9 cellular contexts compared by ENCODE assay signal in the genomic region with DNA sequence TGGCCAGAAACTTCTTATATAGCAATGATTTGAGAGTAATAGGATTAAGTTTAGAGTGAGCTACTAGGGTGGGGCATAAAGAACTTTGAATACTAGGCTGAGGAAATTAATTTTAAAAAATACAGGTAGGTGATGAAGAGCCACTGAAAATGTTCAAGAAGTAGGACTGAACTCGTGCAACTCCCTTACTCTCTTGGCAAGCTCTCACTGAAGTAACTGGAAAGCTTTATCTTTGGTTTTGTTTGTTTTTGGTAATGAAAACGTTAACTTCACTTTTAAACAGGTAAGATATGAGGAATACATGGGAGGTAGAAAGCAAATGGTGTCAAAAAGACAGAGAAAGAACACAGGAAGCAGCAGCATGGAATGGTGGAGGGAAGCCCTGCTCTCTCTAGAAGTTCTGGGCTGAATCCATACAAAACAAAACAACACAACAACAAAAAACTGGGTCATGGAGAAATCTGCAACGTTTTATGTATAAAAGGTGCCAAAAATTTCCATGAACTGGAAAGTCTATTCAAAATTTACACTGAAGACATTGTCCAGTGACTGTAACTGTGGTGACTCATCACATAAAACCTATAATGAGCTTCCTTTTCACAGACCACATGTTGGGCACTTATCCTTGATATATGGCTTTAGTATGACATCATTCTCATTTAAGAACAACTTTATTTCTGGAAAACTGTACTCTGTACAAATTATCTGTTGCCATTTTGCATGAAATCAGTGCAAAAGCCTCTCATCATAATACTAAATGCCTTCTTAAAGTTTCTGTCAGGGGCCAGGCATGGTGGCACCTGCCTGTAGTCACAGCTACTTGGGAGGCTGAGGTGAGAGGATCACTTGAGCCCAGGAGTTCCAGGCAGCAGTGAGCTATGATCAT.
DNase-seq lines count a peak whose midpoint lies in the region; ATAC-seq and TF ChIP-seq lines count a peak whose summit lies in the region.
"Had no signal": no experiment of that assay in that cellular context is flagged by ENCODE, and none has a peak within 500 bp of the region (broad histone marks: within the 10 kb centered on the region; RNA-seq: fewer than 3 reads in every experiment).

No MANE protein-coding gene starts in this region.

- H3K9me3 ChIP-seq in upper lobe of right lung (no peaks in the 10 kb centered on the region), gastrocnemius medialis (no peaks in the 10 kb centered on the region)

- intact Hi-C loops in upper lobe of right lung (cut with DNase I) (no loop called here), gastrocnemius medialis (cut with DNase I; ENCODE audit: low total_unique reads) (no loop called here)

- H3K36me3 ChIP-seq in upper lobe of right lung, result no peaks in the 10 kb centered on the region
- no peaks in the 10 kb centered on the region for H3K36me3 ChIP-seq in gastrocnemius medialis
- H3K36me3 ChIP-seq: cardiac muscle cell had no signal

- no peak overlapping the region for H3K27ac Mint-ChIP-seq in progenitor cell of endocrine pancreas

- H3K27me3 ChIP-seq in upper lobe of right lung (no peaks in the 10 kb centered on the region), gastrocnemius medialis (no peaks in the 10 kb centered on the region)
- H3K27me3 ChIP-seq: cardiac muscle cell had no signal

- ATAC-seq in GM21737 (IDR thresholded peaks at IDR 0.05; ENCODE audit: unreplicated experiment), result peak; percentile 48
- peak; percentile 34 for ATAC-seq in upper lobe of right lung
- ATAC-seq in gastrocnemius medialis, result no peak

- H3K4me1 Mint-ChIP-seq in progenitor cell of endocrine pancreas (ENCODE audit: low read depth), result peaks cover 5% of the 10 kb centered on the region

- TF ChIP-seq CTCF in AG09309 (IDR thresholded peaks at IDR 0.05; ENCODE audit: control insufficient read depth, insufficient read depth, low read depth, low read length, missing control alignments) (no peak), upper lobe of right lung (IDR thresholded peaks at IDR 0.05) (no peak), progenitor cell of endocrine pancreas (IDR thresholded peaks at IDR 0.05; ENCODE audit: unreplicated experiment) (no peak), gastrocnemius medialis (IDR thresholded peaks at IDR 0.05 in 4 of 5, conservative IDR thresholded peaks at IDR 0.05 in 1 of 5) (no peak)

- H3K36me3 Mint-ChIP-seq in progenitor cell of endocrine pancreas (ENCODE audit: insufficient read depth), result no peaks in the 10 kb centered on the region

- no peaks in the 10 kb centered on the region for H3K27me3 Mint-ChIP-seq in progenitor cell of endocrine pancreas

- H3K27ac ChIP-seq in epithelial cell of prostate (peak overlapping the region; percentile 16), upper lobe of right lung (no peak overlapping the region), gastrocnemius medialis (no peak overlapping the region)
- H3K27ac ChIP-seq: cardiac muscle cell had no signal

- in situ Hi-C loops in gastrocnemius medialis (cut with MboI; ENCODE audit: low sequenced_read_pairs in 4 of 4), result no loop called here

- H3K4me3 Mint-ChIP-seq in progenitor cell of endocrine pancreas (ENCODE audit: low read depth), result no peak overlapping the region

- H3K4me1 ChIP-seq in upper lobe of right lung (no peaks in the 10 kb centered on the region), gastrocnemius medialis (no peaks in the 10 kb centered on the region)

- H3K4me3 ChIP-seq in AG09309 (ENCODE audit: control insufficient read depth, low read depth, low read length) (no peak overlapping the region), upper lobe of right lung (no peak overlapping the region), gastrocnemius medialis (no peak overlapping the region)
- H3K4me3 ChIP-seq: cardiac muscle cell had no signal

- DNase-seq in AG09309 (ENCODE audit: low read depth), result peak; percentile 86
- DNase-seq in NCI-H226, result peak; percentile 69
- peak; percentile 48 for DNase-seq in epithelial cell of prostate (ENCODE audit: low read depth, low spot score)
- DNase-seq in upper lobe of right lung, result no peak
- no peak for DNase-seq in germinal center (ENCODE audit: low spot score)
- DNase-seq in progenitor cell of endocrine pancreas (ENCODE audit: low spot score, unreplicated experiment), result no peak
- no peak for DNase-seq in gastrocnemius medialis

- H3K9me3 Mint-ChIP-seq in progenitor cell of endocrine pancreas (ENCODE audit: low read depth), result peaks cover under 1% of the 10 kb centered on the region

- TF ChIP-seq POLR2A in gastrocnemius medialis (IDR thresholded peaks at IDR 0.05), result no peak

Comparison
In these comparisons a context has a peak if more than half of its experiments do, and no peak if none do; other contexts are left out.
1. DNase-seq: peak in AG09309 (single experiment), NCI-H226 (single experiment) and epithelial cell of prostate (single experiment); none in upper lobe of right lung (single experiment), germinal center (single experiment), progenitor cell of endocrine pancreas (single experiment) and gastrocnemius medialis (0 of 2).
2. ATAC-seq: peak in GM21737 (single experiment) and upper lobe of right lung (single experiment); none in gastrocnemius medialis (0 of 2).